10 cellular contexts compared by ENCODE assay signal in the genomic region with DNA sequence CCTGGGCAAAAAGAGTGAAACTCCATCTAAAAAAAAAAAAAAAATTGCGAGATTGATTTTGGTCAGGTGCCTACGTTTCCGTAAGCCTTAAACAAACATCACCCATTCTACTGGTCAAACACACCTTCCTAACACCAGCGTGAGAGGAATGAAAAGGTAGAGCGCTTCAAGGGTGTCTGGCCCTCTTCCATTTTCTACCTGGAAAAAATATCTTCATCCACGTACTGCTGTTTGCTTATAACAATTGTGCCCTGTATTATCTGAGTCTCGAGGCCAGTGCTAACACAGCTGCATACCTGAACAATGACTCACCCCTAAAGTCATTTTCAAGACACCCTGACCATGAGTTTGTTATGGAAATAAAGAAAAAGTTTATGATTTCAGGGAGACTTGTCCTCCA. TPM values are rescaled to one million over a fixed set of nuclear protein-coding genes. Genes with fewer than 3 reads are reported as not detected.
DNase-seq lines count a peak whose midpoint lies in the region; ATAC-seq, FAIRE-seq and TF ChIP-seq lines count a peak whose summit lies in the region.
"Had no signal": no experiment of that assay in that cellular context is flagged by ENCODE, and none has a peak within 500 bp of the region (broad histone marks: within the 10 kb centered on the region; RNA-seq: fewer than 3 reads in every experiment).

No MANE protein-coding gene starts in this region.

- peaks cover 61 to 67% (median 65%) of the 10 kb centered on the region in 3 donors for H3K4me1 Mint-ChIP-seq in T-cell

- peaks cover 0 to 16% (median 0%) of the 10 kb centered on the region in 9 donors for H3K27me3 ChIP-seq in heart left ventricle
- H3K27me3 ChIP-seq in spleen (replicated peaks in 1 of 7), result no peaks in the 10 kb centered on the region

- ATAC-seq in heart left ventricle (peak in 3 of 4 donors; percentile 64 to 72 (median 69)), left ventricle myocardium superior (peak; percentile 60), T-cell (replicated peaks in 1 of 4) (no peak)

- no peak overlapping the region for H3K4me3 Mint-ChIP-seq in T-cell
- H3K4me3 Mint-ChIP-seq: T-helper 2 cell treated with Interferon-gamma antibody and Interleukin-4, amounts not matched to agents 5 μg/mL and 100 μg/mL, for 36 hours had no signal

- POLR2A ChIA-PET in T-cell (lab: Charles Lee), result no interaction called here

- DNase-seq in heart left ventricle (no peak), cardiac septum (ENCODE audit: low spot score) (no peak), SW480 (ENCODE audit: low spot score) (peak; percentile 81), left ventricle myocardium superior (no peak), urothelium cell line (ENCODE audit: low spot score) (peak; percentile 40), T-cell (no peak), spleen (no peak), ureter (ENCODE audit: low spot score) (no peak)

- no peaks in the 10 kb centered on the region for H3K36me3 ChIP-seq in heart left ventricle
- H3K36me3 ChIP-seq in spleen, result no peaks in the 10 kb centered on the region

- H3K27ac Mint-ChIP-seq in T-cell, result no peak overlapping the region
- H3K27ac Mint-ChIP-seq: T-helper 2 cell treated with Interferon-gamma antibody and Interleukin-4, amounts not matched to agents 5 μg/mL and 100 μg/mL, for 36 hours had no signal

- TF ChIP-seq CTCF in heart left ventricle (IDR thresholded peaks at IDR 0.05) (no peak), spleen (IDR thresholded peaks at IDR 0.05 in 8 of 11, conservative IDR thresholded peaks at IDR 0.05 in 3 of 11) (no peak)

- peaks cover 0 to 32% (median 9%) of the 10 kb centered on the region in 12 donors for H3K4me1 ChIP-seq in heart left ventricle
- H3K4me1 ChIP-seq in spleen, result peaks cover 4 to 41% (median 12%) of the 10 kb centered on the region in 6 donors

- intact Hi-C loops in heart left ventricle (cut with DNase I), result no loop called here
- intact Hi-C loops in cardiac septum (cut with DNase I), result no loop called here
- intact Hi-C loops in left ventricle myocardium superior (cut with micrococcal nuclease), result no loop called here
- intact Hi-C loops in spleen (cut with DNase I; ENCODE audit: low total_unique reads), result loop anchor here (10.0 kb wide), 1 partner anchor 96 kb away; no protein-coding TSS in a partner anchor

- TF ChIP-seq POLR2A in heart left ventricle (IDR thresholded peaks at IDR 0.05) (no peak), spleen (IDR thresholded peaks at IDR 0.05) (no peak)

- H3K9me3 ChIP-seq in heart left ventricle (no peaks in the 10 kb centered on the region), spleen (peaks cover 0 to 5% (median 0%) of the 10 kb centered on the region in 8 donors)

- H3K36me3 Mint-ChIP-seq in T-cell, result no peaks in the 10 kb centered on the region

- CTCF ChIA-PET in T-cell (lab: Charles Lee), result no interaction called here

- H3K27me3 Mint-ChIP-seq in T-cell, result peaks cover 0 to 13% of the 10 kb centered on the region in 2 donors

- H3K4me3 ChIP-seq in heart left ventricle (no peak overlapping the region), spleen (no peak overlapping the region)

- H3K27ac ChIP-seq in heart left ventricle (peak overlapping the region in 2 of 12 donors; percentile 1 to 18), spleen (no peak overlapping the region)

- no peaks in the 10 kb centered on the region for H3K9me3 Mint-ChIP-seq in T-cell
- H3K9me3 Mint-ChIP-seq: T-helper 2 cell treated with Interferon-gamma antibody and Interleukin-4, amounts not matched to agents 5 μg/mL and 100 μg/mL, for 36 hours had no signal

- FAIRE-seq in urothelium cell line (lab: Jason Lieb, UNC), result no peak

- 46 to 53% (median 51%) methylated on average over 7 of the region's 7 CpGs for whole genome bisulfite sequencing in heart left ventricle, 4 donors
- 82 to 89% (median 86%) methylated on average over 7 of the region's 7 CpGs for WGBS in spleen, 5 donors

RNA-seq across cellular contexts. Expression of a gene that starts 13.9 kb away (rescaled TPM):
- total RNA-seq in heart left ventricle (1,000 to 10,000 TPM in 4 of 9 donors, 100 to 1,000 TPM in 5; 689 to 3,543 (median 935) TPM), cardiac septum (921 TPM), left ventricle myocardium superior (942 TPM), T-cell (1,000 to 10,000 TPM; 5,030 to 6,201 (median 5,880) TPM), spleen (over 10,000 TPM in 3 of 7 donors, 1,000 to 10,000 TPM in 4; 6,343 to 12,135 (median 6,919) TPM), ureter (3,112 TPM)
- polyA plus RNA-seq in heart left ventricle (1,000 to 10,000 TPM; 1,893 to 1,976 TPM), spleen (over 10,000 TPM; 14,844 to 19,174 (median 17,521) TPM)

RNA-seq across cellular contexts. Expression of a gene that starts 55.6 kb away (rescaled TPM):
- total RNA-seq in heart left ventricle (1 to 10 TPM in 1 of 9 donors, under 1 TPM in 5, not detected in 3; 0.20 to 2.6 (median 0.34) TPM), cardiac septum (not detected), left ventricle myocardium superior (1.2 TPM), T-cell (not detected), spleen (10 to 100 TPM in 3 of 7 donors, under 1 TPM in 2, not detected in 2; 0.09 to 56.0 (median 12.3) TPM), ureter (0.26 TPM)
- polyA plus RNA-seq in heart left ventricle (not detected), spleen (10 to 100 TPM in 1 of 3 donors, under 1 TPM in 1, not detected in 1; 0.16 to 10.5 TPM)
- polyA plus RNA-seq: BJ had no signal

Comparison
In these comparisons a context has a peak if more than half of its experiments do, and no peak if none do; other contexts are left out.
1. ATAC-seq: peak in heart left ventricle (3 of 4) and left ventricle myocardium superior (single experiment); none in T-cell (0 of 4).
2. DNase-seq: peak in SW480 (single experiment) and urothelium cell line (single experiment); none in heart left ventricle (0 of 5), cardiac septum (single experiment), left ventricle myocardium superior (single experiment), T-cell (0 of 34), spleen (single experiment) and ureter (single experiment).